ENCODE assay signal across 8 cellular contexts in genomic region chr13:49995535-49996165, GRCh38. TPM values are rescaled to one million over a fixed set of nuclear protein-coding genes. Genes with fewer than 3 reads are reported as not detected.
DNase-seq lines count a peak whose midpoint lies in the region; FAIRE-seq and TF ChIP-seq lines count a peak whose summit lies in the region.

No MANE protein-coding gene starts in this region.

- peak overlapping the region; percentile 76 for H3K27ac Mint-ChIP-seq in activated naive CD8-positive, alpha-beta T cell

- FAIRE-seq in HTR-8/SVneo (lab: Jason Lieb, UNC), result no peak

- H3K36me3 Mint-ChIP-seq in activated naive CD8-positive, alpha-beta T cell, result peaks cover 4% of the 10 kb centered on the region

- POLR2A ChIA-PET in A673 (lab: Charles Lee; ENCODE audit: low non-redundant PET), result no interaction called here

- H3K27me3 ChIP-seq in A673 (replicated peaks; ENCODE audit: insufficient read depth, low read depth, low read length, poor library complexity) (no peaks in the 10 kb centered on the region), suprapubic skin (no peaks in the 10 kb centered on the region)

- no peaks in the 10 kb centered on the region for H3K27me3 Mint-ChIP-seq in activated naive CD8-positive, alpha-beta T cell

- 36% methylated on average over 15 of the region's 15 CpGs for WGBS in suprapubic skin

- peaks cover 33% of the 10 kb centered on the region for H3K4me1 Mint-ChIP-seq in activated naive CD8-positive, alpha-beta T cell (ENCODE audit: low read depth)

- no peak for DNase-seq in A673 (ENCODE audit: low spot score)
- no peak for DNase-seq in HFF-Myc (ENCODE audit: extremely low read depth, low read depth)
- peak; percentile 37 for DNase-seq in inferior parietal cortex (ENCODE audit: extremely low spot score)
- DNase-seq in suprapubic skin (ENCODE audit: low spot score in 2 of 2), result no peak
- DNase-seq in COLO668 (lab: John Stamatoyannopoulos, UW; ENCODE audit: unreplicated experiment), result no peak
- no peak for DNase-seq in HTR-8/SVneo (ENCODE audit: insufficient read length, low spot score)
- no peak for DNase-seq in EL

- intact Hi-C loops in A673 (cut with micrococcal nuclease; ENCODE audit: unreplicated experiment), result loop anchor here (2.0 to 5.0 kb wide), 2 partner anchors 87 to 537 kb away; no protein-coding TSS in a partner anchor

- no peak for TF ChIP-seq EP300 in suprapubic skin (IDR thresholded peaks at IDR 0.05)

- TSS peak; percentile 72 for BruUV-seq in A673 (replicated peaks; lab: Mats Ljungman, UMichigan)

- TF ChIP-seq POLR2A in suprapubic skin (IDR thresholded peaks at IDR 0.05), result no peak

- peak overlapping the region; percentile 82 for H3K4me3 Mint-ChIP-seq in activated naive CD8-positive, alpha-beta T cell

- H3K9me3 ChIP-seq in A673 (ENCODE audit: low read depth, low read length, poor library complexity, severe bottlenecking) (no peaks in the 10 kb centered on the region), suprapubic skin (no peaks in the 10 kb centered on the region)

- H3K9me3 Mint-ChIP-seq in activated naive CD8-positive, alpha-beta T cell (ENCODE audit: low read depth), result no peaks in the 10 kb centered on the region

- no peak for TF ChIP-seq CTCF in A673 (conservative IDR thresholded peaks at IDR 0.05; ENCODE audit: low read depth, low read length)
- TF ChIP-seq CTCF in HFF-Myc (IDR thresholded peaks at IDR 0.05; ENCODE audit: low read depth, low read length, missing control alignments), result no peak
- TF ChIP-seq CTCF in suprapubic skin (IDR thresholded peaks at IDR 0.05), result no peak

- CTCF ChIA-PET in A673 (lab: Charles Lee), result no interaction called here

- H3K4me1 ChIP-seq in A673 (ENCODE audit: insufficient read depth, low read length, poor library complexity, severe bottlenecking) (peaks cover 23% of the 10 kb centered on the region), suprapubic skin (peaks cover 38% of the 10 kb centered on the region)

- H3K4me3 ChIP-seq in A673 (ENCODE audit: low read depth, low read length, poor library complexity, severe bottlenecking) (peak overlapping the region; percentile 81), HFF-Myc (replicated peaks; ENCODE audit: low read depth, low read length) (peak overlapping the region; percentile 62), suprapubic skin (peak overlapping the region; percentile 70)

- H3K27ac ChIP-seq in A673 (ENCODE audit: low read depth, low read length, poor library complexity, severe bottlenecking) (peak overlapping the region; percentile 94), suprapubic skin (peak overlapping the region; percentile 97)

- H3K36me3 ChIP-seq in A673 (ENCODE audit: insufficient read depth, low read length, poor library complexity, severe bottlenecking) (peaks cover 27% of the 10 kb centered on the region), suprapubic skin (peaks cover 11% of the 10 kb centered on the region)

RNA-seq across cellular contexts. Expression of gene TRIM13, which starts 1.2 kb away (rescaled TPM):
- total RNA-seq in A673 (2021), result 36.9 and 38.7 TPM in 2 replicates
- 10 to 100 TPM; 18.1 to 30.9 (median 27.4) TPM for total RNA-seq in suprapubic skin

RNA-seq across cellular contexts. Expression of gene KCNRG, which starts 19.6 kb away (rescaled TPM):
- total RNA-seq in A673 (2021) (1.4 and 2.1 TPM in 2 replicates), suprapubic skin (1 to 10 TPM in 1 of 4 donors, under 1 TPM in 2, not detected in 1; 0.60 to 3.6 (median 0.89) TPM)

RNA-seq across cellular contexts. Expression of gene SPRYD7, which starts 59.5 kb away (rescaled TPM):
- total RNA-seq in A673 (2021) (2.9 and 3.7 TPM in 2 replicates), suprapubic skin (1 to 10 TPM; 6.0 to 9.9 (median 7.2) TPM)
